In genomic region chr11:112555491-112556364, GRCh38 we compare ENCODE assay signal across 8 cellular contexts.
DNase-seq lines count a peak whose midpoint lies in the region; ATAC-seq and TF ChIP-seq lines count a peak whose summit lies in the region.

No MANE protein-coding gene starts in this region.

- no peaks in the 10 kb centered on the region for H3K36me3 Mint-ChIP-seq in activated CD8-positive, alpha-beta T cell treated with anti-CD3 and anti-CD28 coated beads for 36 hours (ENCODE audit: low read depth)
- H3K36me3 Mint-ChIP-seq in effector memory CD8-positive, alpha-beta T cell (ENCODE audit: insufficient read depth): no peaks in the 10 kb centered on the region

- no peak overlapping the region for H3K27ac Mint-ChIP-seq in activated CD8-positive, alpha-beta T cell treated with anti-CD3 and anti-CD28 coated beads for 36 hours
- H3K27ac Mint-ChIP-seq in effector memory CD8-positive, alpha-beta T cell: peak overlapping the region in 1 of 2 donors; percentile 61

- H3K4me3 Mint-ChIP-seq in activated CD8-positive, alpha-beta T cell treated with anti-CD3 and anti-CD28 coated beads for 36 hours: no peak overlapping the region
- H3K4me3 Mint-ChIP-seq in effector memory CD8-positive, alpha-beta T cell: no peak overlapping the region

- H3K27me3 Mint-ChIP-seq in activated CD8-positive, alpha-beta T cell treated with anti-CD3 and anti-CD28 coated beads for 36 hours: peaks cover 6% of the 10 kb centered on the region
- H3K27me3 Mint-ChIP-seq in effector memory CD8-positive, alpha-beta T cell: peaks cover 14 to 29% of the 10 kb centered on the region in 2 donors

- H3K9me3 Mint-ChIP-seq in activated CD8-positive, alpha-beta T cell treated with anti-CD3 and anti-CD28 coated beads for 36 hours: no peaks in the 10 kb centered on the region
- H3K9me3 Mint-ChIP-seq in effector memory CD8-positive, alpha-beta T cell: no peaks in the 10 kb centered on the region

- CTCF ChIA-PET in activated CD8-positive, alpha-beta T cell treated with anti-CD3 and anti-CD28 coated beads for 36 hours (lab: Charles Lee): interaction anchor here (0.6 to 2.8 kb wide), 25 partner anchors 9 to 341 kb away, joined by 3 to 28 read pairs (median 5); no protein-coding TSS in a partner anchor

- peak; percentile 82 for ATAC-seq in activated CD8-positive, alpha-beta T cell treated with anti-CD3 and anti-CD28 coated beads for 36 hours
- peak; percentile 61 for ATAC-seq in effector memory CD8-positive, alpha-beta T cell (replicated peaks)
- ATAC-seq in HG03571 (IDR thresholded peaks at IDR 0.05; ENCODE audit: unreplicated experiment): no peak

- POLR2A ChIA-PET in activated CD8-positive, alpha-beta T cell treated with anti-CD3 and anti-CD28 coated beads for 36 hours (lab: Charles Lee): interaction anchor here (1.3 kb wide), 1 partner anchor 267 kb away, joined by 3 read pairs; no protein-coding TSS in a partner anchor

- H3K4me1 Mint-ChIP-seq in activated CD8-positive, alpha-beta T cell treated with anti-CD3 and anti-CD28 coated beads for 36 hours (ENCODE audit: low read depth): no peaks in the 10 kb centered on the region
- H3K4me1 Mint-ChIP-seq in effector memory CD8-positive, alpha-beta T cell (ENCODE audit: low read depth in 2 of 2): no peaks in the 10 kb centered on the region

- intact Hi-C loops in activated CD8-positive, alpha-beta T cell treated with anti-CD3 and anti-CD28 coated beads for 36 hours (cut with micrococcal nuclease): loop anchor here (2.0 to 10.0 kb wide), 2 partner anchors 267 to 341 kb away; no protein-coding TSS in a partner anchor

- TF ChIP-seq CTCF in activated CD8-positive, alpha-beta T cell treated with anti-CD3 and anti-CD28 coated beads for 36 hours (IDR thresholded peaks at IDR 0.05): peak; percentile 67

- peak; percentile 49 for DNase-seq in NCI-H748 (lab: John Stamatoyannopoulos, UW; ENCODE audit: unreplicated experiment)
- no peak for DNase-seq in NCI-H748 treated with DMSO at 0.1 percent for 48 hours (lab: John Stamatoyannopoulos, UW)
- peak; percentile 12 for DNase-seq in NCI-H1694 treated with DMSO at 0.1 percent for 48 hours (lab: John Stamatoyannopoulos, UW)
- DNase-seq in activated CD8-positive, alpha-beta T cell treated with anti-CD3 and anti-CD28 coated beads for 36 hours: peak; percentile 71
- peak; percentile 38 to 41 (median 40) for DNase-seq in effector memory CD8-positive, alpha-beta T cell
- DNase-seq in middle frontal gyrus (ENCODE audit: extremely low spot score, low spot score): peak; percentile 13
- peak; percentile 17 to 62 for DNase-seq in stimulated activated CD8-positive, alpha-beta memory T cell treated with anti-CD3 and anti-CD28 coated beads, Interleukin-7, amount 100 ng/mL, for 1 hour (ENCODE audit: low read depth in 2 of 2)
